Comparison of ENCODE assay signal across 28 cellular contexts in the genomic region with DNA sequence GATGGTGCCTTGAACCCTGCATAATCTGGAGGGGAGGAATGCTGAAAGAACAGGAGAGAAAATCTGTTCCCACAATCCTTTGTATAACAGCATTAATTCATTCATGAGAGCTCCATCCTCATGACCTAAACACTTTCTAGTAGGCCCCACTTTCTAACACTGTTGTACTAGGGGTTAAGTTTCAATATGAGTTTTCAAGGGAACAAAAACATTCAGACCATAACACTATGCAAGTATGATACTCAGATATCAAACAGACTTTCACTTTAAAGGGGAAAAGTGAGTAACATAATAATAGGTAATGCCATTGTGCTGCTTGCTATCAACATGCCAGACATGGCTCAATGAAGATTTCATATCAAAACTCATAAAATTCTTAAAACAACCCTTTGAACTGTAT. TPM values are rescaled to one million over a fixed set of nuclear protein-coding genes. Genes with fewer than 3 reads are reported as not detected.
DNase-seq lines count a peak whose midpoint lies in the region; ATAC-seq and TF ChIP-seq lines count a peak whose summit lies in the region.
"Had no signal": no experiment of that assay in that cellular context is flagged by ENCODE, and none has a peak within 500 bp of the region (broad histone marks: within the 10 kb centered on the region; RNA-seq: fewer than 3 reads in every experiment).

No MANE protein-coding gene starts in this region.

- H3K27ac ChIP-seq in left lung, result no peak overlapping the region
- H3K27ac ChIP-seq: lower lobe of right lung, parathyroid adenoma, Peyer's patch had no signal

- H3K27me3 ChIP-seq in GM06990 (replicated peaks; ENCODE audit: control insufficient read depth, insufficient read depth, low read length) (no peaks in the 10 kb centered on the region), left lung (no peaks in the 10 kb centered on the region)
- H3K27me3 ChIP-seq: Peyer's patch had no signal

- H3K4me1 ChIP-seq in left lung, result peaks cover 7 to 28% of the 10 kb centered on the region in 2 donors
- H3K4me1 ChIP-seq: parathyroid adenoma, Peyer's patch had no signal

- peaks cover 0 to 8% of the 10 kb centered on the region in 2 donors for H3K9me3 ChIP-seq in left lung
- H3K9me3 ChIP-seq: lower lobe of right lung, Peyer's patch, SK-N-SH had no signal

- H3K4me3 ChIP-seq in GM06990 (replicated peaks; ENCODE audit: low read depth, low read length) (no peak overlapping the region), left lung (no peak overlapping the region)
- H3K4me3 ChIP-seq: lower lobe of right lung, Peyer's patch, skin epidermis had no signal

- TF ChIP-seq CTCF in GM06990 (IDR thresholded peaks at IDR 0.05; ENCODE audit: insufficient read depth, low read length, poor library complexity, severe bottlenecking) (no peak), left lung (IDR thresholded peaks at IDR 0.05) (no peak), GM20000 (IDR thresholded peaks at IDR 0.05; ENCODE audit: extremely low read depth, missing control alignments) (no peak)

- intact Hi-C loops in left lung (cut with DNase I), result no loop called here

- peak; percentile 15 for DNase-seq in GM06990 (ENCODE audit: extremely low read depth, insufficient read length)
- no peak for DNase-seq in left lung
- DNase-seq in activated naive CD4-positive, alpha-beta T cell treated with Interleukin-2 at 50 U/mL for 16 hours, result no peak
- DNase-seq in GM20000 (ENCODE audit: low spot score), result no peak
- DNase-seq: activated CD4-positive, alpha-beta T cell treated with anti-CD3 and anti-CD28 coated beads for 48 hours; activated T-cell treated with anti-CD3 and anti-CD28 coated beads, Interleukin-2, amount 50 U/mL, for 1 hour; CD4-positive, alpha-beta T cell; dermis blood vessel endothelial cell; DMS79 treated with DMSO at 0.1 percent for 48 hours; GOT3; lower lobe of right lung; NCI-H1417 treated with DMSO at 0.1 percent for 48 hours; NCI-H2171; NCI-H82; Peyer's patch; SK-N-SH; stimulated activated naive CD4-positive, alpha-beta T cell had no signal

- H3K36me3 ChIP-seq in GM06990 (ENCODE audit: control insufficient read depth, insufficient read depth, low read length) (no peaks in the 10 kb centered on the region), left lung (no peaks in the 10 kb centered on the region)
- H3K36me3 ChIP-seq: lower lobe of right lung, Peyer's patch had no signal

- peak; percentile 39 for ATAC-seq in GM18909 (IDR thresholded peaks at IDR 0.05; ENCODE audit: poor library complexity, unreplicated experiment)
- ATAC-seq in HG02885 (IDR thresholded peaks at IDR 0.05; ENCODE audit: poor library complexity, unreplicated experiment), result peak; percentile 47
- peak; percentile 30 for ATAC-seq in HG03520 (IDR thresholded peaks at IDR 0.05; ENCODE audit: unreplicated experiment)
- ATAC-seq in GM21737 (IDR thresholded peaks at IDR 0.05; ENCODE audit: unreplicated experiment), result no peak
- no peak for ATAC-seq in left lung
- ATAC-seq: esophagus mucosa, lower lobe of right lung had no signal

RNA-seq across cellular contexts. Expression of a gene that starts 32.4 kb away (rescaled TPM):
- total RNA-seq in left lung, result 1 to 10 TPM in 1 of 2 donors, under 1 TPM in 1; 0.73 to 1.2 TPM
- total RNA-seq: bronchial epithelial cell; CD4-positive, alpha-beta T cell; glomerular endothelial cell; HT-29; LHCN-M2; Peyer's patch had no signal

RNA-seq across cellular contexts. Expression of a gene that starts 42.7 kb away (rescaled TPM):
- 100 to 1,000 TPM in 1 of 2 donors, 10 to 100 TPM in 1; 92.9 to 126 TPM for total RNA-seq in left lung

Comparison
In these comparisons a context has a peak if more than half of its experiments do, and no peak if none do; other contexts are left out.
1. ATAC-seq: peak in GM18909 (single experiment), HG02885 (single experiment) and HG03520 (single experiment); none in GM21737 (single experiment) and left lung (single experiment).